Comparison of ENCODE assay signal across 10 cellular contexts in the genomic region with DNA sequence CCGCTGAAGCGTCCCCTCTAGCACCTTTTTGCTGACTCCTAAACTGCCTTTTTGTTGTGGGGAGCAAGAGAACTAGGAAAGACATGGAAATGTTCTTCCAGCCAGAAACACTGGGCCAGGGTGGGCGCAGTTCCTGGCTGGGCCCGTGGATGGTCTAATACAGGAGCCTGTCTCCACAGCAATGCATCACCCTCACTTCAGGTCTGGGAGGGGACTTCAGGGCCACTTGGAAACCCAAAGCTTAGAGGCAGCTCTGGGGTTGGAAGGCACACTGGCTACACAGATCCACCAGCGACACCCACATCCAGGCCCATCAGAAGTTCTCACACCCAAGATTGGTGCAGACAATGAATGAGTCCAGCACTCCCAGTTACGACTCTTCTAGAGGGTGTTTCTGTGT.
DNase-seq lines count a peak whose midpoint lies in the region; ATAC-seq and TF ChIP-seq lines count a peak whose summit lies in the region.
"Had no signal": no experiment of that assay in that cellular context is flagged by ENCODE, and none has a peak within 500 bp of the region (broad histone marks: within the 10 kb centered on the region; RNA-seq: fewer than 3 reads in every experiment).

No MANE protein-coding gene starts in this region.

- peaks cover 99% of the 10 kb centered on the region for H3K4me1 Mint-ChIP-seq in stimulated activated effector memory CD8-positive, alpha-beta T cell treated with anti-CD3 and anti-CD28 coated beads, Interleukin-12 subunit alpha, Interleukin-12 subunit beta, amount 100 ng/mL, for 72 hours

- POLR2A ChIA-PET in IMR-90 (lab: Charles Lee; ENCODE audit: unreplicated experiment) = no interaction called here

- H4K5ac ChIP-seq in IMR-90 (ENCODE audit: low read depth, low read length) = peak overlapping the region; percentile 28

- H3K56ac ChIP-seq in IMR-90 (ENCODE audit: extremely low read depth, insufficient read depth, low read length) = peak overlapping the region; percentile 5; the same call in 1 of the 2 replicates

- peaks cover 33% of the 10 kb centered on the region for H4K20me1 ChIP-seq in IMR-90 (ENCODE audit: insufficient read depth, low read length)

- peak overlapping the region; percentile 80 for H3K4ac ChIP-seq in IMR-90 (ENCODE audit: low read depth, low read length)

- DNase-seq in IMR-90 = no peak
- DNase-seq in activated T-cell treated with anti-CD3 and anti-CD28 coated beads, Interleukin-2, amount 50 U/mL, for 48 hours = peak; percentile 55 to 58
- DNase-seq in right cardiac atrium = no peak
- peak in 1 of 2 donors; percentile 59 for DNase-seq in stimulated activated effector memory CD8-positive, alpha-beta T cell treated with anti-CD3 and anti-CD28 coated beads, Interleukin-12 subunit alpha, Interleukin-12 subunit beta, amount 100 ng/mL, for 72 hours (ENCODE audit: low spot score in 2 of 2)
- DNase-seq in superior temporal gyrus (ENCODE audit: extremely low spot score) = no peak
- DNase-seq in NCI-H2171 treated with DMSO at 0.1 percent for 48 hours (lab: John Stamatoyannopoulos, UW) = no peak
- DNase-seq: midbrain, MM.1S had no signal

- no peak overlapping the region for H3K4me2 ChIP-seq in IMR-90 (ENCODE audit: low read depth, low read length)

- H3K9me1 ChIP-seq in IMR-90 (ENCODE audit: insufficient read depth, low read length) = peaks cover 34% of the 10 kb centered on the region

- no TSS peak for BruUV-seq in IMR-90 (replicated peaks; lab: Mats Ljungman, UMichigan)

- TF ChIP-seq RAD21 in IMR-90 (IDR thresholded peaks at IDR 0.05; ENCODE audit: low read length) = no peak

- no peak overlapping the region for H3K9ac ChIP-seq in IMR-90 (ENCODE audit: low read depth, low read length)

- dilution Hi-C loops in IMR-90 (cut with HindIII; ENCODE audit: low sequenced_read_pairs, unreplicated experiment) = no loop called here

- peaks cover 27% of the 10 kb centered on the region for H3K36me3 ChIP-seq in IMR-90 (ENCODE audit: control insufficient read depth, insufficient read depth, low read length)

- peak overlapping the region; percentile 16 for H2AFZ ChIP-seq in IMR-90 (replicated peaks; ENCODE audit: low read length, poor library complexity)

- H2BK20ac ChIP-seq in IMR-90 (ENCODE audit: low read depth, low read length) = peak overlapping the region; percentile 76

- no peaks in the 10 kb centered on the region for H3K9me3 Mint-ChIP-seq in stimulated activated effector memory CD8-positive, alpha-beta T cell treated with anti-CD3 and anti-CD28 coated beads, Interleukin-12 subunit alpha, Interleukin-12 subunit beta, amount 100 ng/mL, for 72 hours

- peaks cover 100% of the 10 kb centered on the region for H3K36me3 Mint-ChIP-seq in stimulated activated effector memory CD8-positive, alpha-beta T cell treated with anti-CD3 and anti-CD28 coated beads, Interleukin-12 subunit alpha, Interleukin-12 subunit beta, amount 100 ng/mL, for 72 hours

- H2BK15ac ChIP-seq in IMR-90 (ENCODE audit: low read depth, low read length) = peak overlapping the region; percentile 64; the same call in 2 of the 3 replicates

- H3K9me3 ChIP-seq in IMR-90 (ENCODE audit: control insufficient read depth, insufficient read depth, low read length) (no peaks in the 10 kb centered on the region), right cardiac atrium (ENCODE audit: control insufficient read depth, low read length) (no peaks in the 10 kb centered on the region)

- H3K4me1 ChIP-seq in IMR-90 (ENCODE audit: control insufficient read depth, insufficient read depth, low read length) (peaks cover 27% of the 10 kb centered on the region), right cardiac atrium (ENCODE audit: control insufficient read depth, insufficient read depth, low read length) (peaks cover 32% of the 10 kb centered on the region)

- peak overlapping the region; percentile 6 to 41; a peak in 1 of 4 replicates for H4K8ac ChIP-seq in IMR-90 (ENCODE audit: low read depth in 2 of 2, low read length in 2 of 2)

- H3K23ac ChIP-seq in IMR-90 (ENCODE audit: low read depth, low read length) = peak overlapping the region; percentile 81

- CTCF ChIA-PET in IMR-90 (lab: Yijun Ruan, JAX) = interaction anchor here (0.7 kb wide), 1 partner anchor 168 kb away, joined by 3 read pairs; no protein-coding TSS in a partner anchor

- peak overlapping the region; percentile 64 for H4K91ac ChIP-seq in IMR-90 (ENCODE audit: insufficient read depth, low read depth, low read length)

- intact Hi-C loops in IMR-90 (cut with micrococcal nuclease) (no loop called here), right cardiac atrium (cut with DNase I) (loop anchor here in 2 of 4 donors (5.0 to 10.0 kb wide), 2 partner anchors 48 to 175 kb away; no protein-coding TSS in a partner anchor)

- in situ Hi-C loops in IMR-90 (cut with MboI; ENCODE audit: low sequenced_read_pairs) = no loop called here

- peak overlapping the region; percentile 95 for H2AK5ac ChIP-seq in IMR-90 (ENCODE audit: low read depth, low read length)

- WGBS in IMR-90 (ENCODE audit: extremely low coverage in 2 of 2, insufficient read length in 1 of 2), 2 experiments = 100% methylated on average over 1 of the region's 6 CpGs; no CpG with 5 or more reads in 1 of the 2 experiments
- WGBS in right cardiac atrium = 78% methylated on average over 6 of the region's 6 CpGs

- H3K27me3 ChIP-seq in IMR-90 (ENCODE audit: control insufficient read depth, insufficient read depth, low read length) (no peaks in the 10 kb centered on the region), right cardiac atrium (ENCODE audit: control insufficient read depth, insufficient read depth) (no peaks in the 10 kb centered on the region)

- no peak for TF ChIP-seq POLR2A in IMR-90 (IDR thresholded peaks at IDR 0.05; ENCODE audit: low read depth, low read length)

- peak overlapping the region; percentile 84 for H2AK9ac ChIP-seq in IMR-90 (replicated peaks; ENCODE audit: low read depth, low read length, poor library complexity)

- peak overlapping the region; percentile 83 for H2BK120ac ChIP-seq in IMR-90 (ENCODE audit: low read depth, low read length)

- H2BK5ac ChIP-seq in IMR-90 (ENCODE audit: low read depth, low read length, poor library complexity, severe bottlenecking) = peak overlapping the region; percentile 71

- H3K4me3 ChIP-seq in IMR-90 (ENCODE audit: insufficient read depth, low read depth, low read length) (no peak overlapping the region), right cardiac atrium (ENCODE audit: low read length) (no peak overlapping the region)

- ATAC-seq in IMR-90 (ENCODE audit: low read depth) (no peak), right cardiac atrium (no peak), GM18868 (IDR thresholded peaks at IDR 0.05; ENCODE audit: unreplicated experiment) (no peak), HG02981 (IDR thresholded peaks at IDR 0.05; ENCODE audit: unreplicated experiment) (no peak)
- ATAC-seq in stimulated activated effector memory CD8-positive, alpha-beta T cell treated with anti-CD3 and anti-CD28 coated beads, Interleukin-12 subunit alpha, Interleukin-12 subunit beta, amount 100 ng/mL, for 72 hours = peak; percentile 1

- H3K27ac Mint-ChIP-seq in stimulated activated effector memory CD8-positive, alpha-beta T cell treated with anti-CD3 and anti-CD28 coated beads, Interleukin-12 subunit alpha, Interleukin-12 subunit beta, amount 100 ng/mL, for 72 hours = peak overlapping the region; percentile 96

- H3K27ac ChIP-seq in IMR-90 (ENCODE audit: insufficient read depth, low read length) (peak overlapping the region; percentile 10), right cardiac atrium (ENCODE audit: low read length) (peak overlapping the region; percentile 79)

- peak overlapping the region; percentile 37 for H3K18ac ChIP-seq in IMR-90 (ENCODE audit: low read depth, low read length)

- peaks cover 51 to 86% of the 10 kb centered on the region in 2 experiments for H3K79me1 ChIP-seq in IMR-90 (ENCODE audit: low read depth in 1 of 2, low read length in 2 of 2)

- TF ChIP-seq CTCF in IMR-90 (conservative IDR thresholded peaks at IDR 0.05; ENCODE audit: low read depth, low read length) = no peak

- H3K4me3 Mint-ChIP-seq in stimulated activated effector memory CD8-positive, alpha-beta T cell treated with anti-CD3 and anti-CD28 coated beads, Interleukin-12 subunit alpha, Interleukin-12 subunit beta, amount 100 ng/mL, for 72 hours = peak overlapping the region; percentile 71

- H3K14ac ChIP-seq in IMR-90 (replicated peaks; ENCODE audit: low read depth, low read length) = peak overlapping the region; percentile 86

TF ChIP-seq in IMR-90, 13 proteins besides CTCF, POLR2A, EP300 and RAD21:
- TF ChIP-seq FOS (IDR thresholded peaks at IDR 0.05; ENCODE audit: low read depth, low read length) = no peak
- no peak for TF ChIP-seq NFE2L2 (IDR thresholded peaks at IDR 0.05; ENCODE audit: low read depth, low read length)
- TF ChIP-seq BHLHE40 (IDR thresholded peaks at IDR 0.05; ENCODE audit: low read depth, low read length) = no peak
- no peak for TF ChIP-seq CHD1 (IDR thresholded peaks at IDR 0.05; ENCODE audit: low read depth, low read length)
- TF ChIP-seq, protein P1, sequence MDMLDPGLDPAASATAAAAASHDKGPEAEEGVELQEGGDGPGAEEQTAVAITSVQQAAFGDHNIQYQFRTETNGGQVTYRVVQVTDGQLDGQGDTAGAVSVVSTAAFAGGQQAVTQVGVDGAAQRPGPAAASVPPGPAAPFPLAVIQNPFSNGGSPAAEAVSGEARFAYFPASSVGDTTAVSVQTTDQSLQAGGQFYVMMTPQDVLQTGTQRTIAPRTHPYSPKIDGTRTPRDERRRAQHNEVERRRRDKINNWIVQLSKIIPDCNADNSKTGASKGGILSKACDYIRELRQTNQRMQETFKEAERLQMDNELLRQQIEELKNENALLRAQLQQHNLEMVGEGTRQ (IDR thresholded peaks at IDR 0.05; ENCODE audit: low read depth, low read length) = no peak
- TF ChIP-seq MXI1 (IDR thresholded peaks at IDR 0.05; ENCODE audit: borderline replicate concordance, low read depth, low read length) = no peak
- TF ChIP-seq MAFK (IDR thresholded peaks at IDR 0.05; ENCODE audit: low read depth, low read length) = no peak
- TF ChIP-seq SMC3 (IDR thresholded peaks at IDR 0.05; ENCODE audit: low read depth, low read length) = no peak
- no peak for TF ChIP-seq MAZ (IDR thresholded peaks at IDR 0.05; ENCODE audit: borderline replicate concordance, low read depth, low read length)
- TF ChIP-seq, protein P2, sequence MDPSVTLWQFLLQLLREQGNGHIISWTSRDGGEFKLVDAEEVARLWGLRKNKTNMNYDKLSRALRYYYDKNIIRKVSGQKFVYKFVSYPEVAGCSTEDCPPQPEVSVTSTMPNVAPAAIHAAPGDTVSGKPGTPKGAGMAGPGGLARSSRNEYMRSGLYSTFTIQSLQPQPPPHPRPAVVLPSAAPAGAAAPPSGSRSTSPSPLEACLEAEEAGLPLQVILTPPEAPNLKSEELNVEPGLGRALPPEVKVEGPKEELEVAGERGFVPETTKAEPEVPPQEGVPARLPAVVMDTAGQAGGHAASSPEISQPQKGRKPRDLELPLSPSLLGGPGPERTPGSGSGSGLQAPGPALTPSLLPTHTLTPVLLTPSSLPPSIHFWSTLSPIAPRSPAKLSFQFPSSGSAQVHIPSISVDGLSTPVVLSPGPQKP (IDR thresholded peaks at IDR 0.05; ENCODE audit: borderline replicate concordance, low read depth, low read length) = no peak
- no peak for TF ChIP-seq RFX5 (IDR thresholded peaks at IDR 0.05; ENCODE audit: low read depth, low read length)

Comparison
In these comparisons a context has a peak if more than half of its experiments do, and no peak if none do; other contexts are left out.
1. DNase-seq: peak in activated T-cell treated with anti-CD3 and anti-CD28 coated beads, Interleukin-2, amount 50 U/mL, for 48 hours (2 of 2); none in IMR-90 (single experiment), right cardiac atrium (0 of 3), superior temporal gyrus (single experiment) and NCI-H2171 treated with DMSO at 0.1 percent for 48 hours (single experiment).